Comparison of ENCODE assay signal across 1 cellular context in genomic region chr12:79549531-79550271, GRCh38.
TF ChIP-seq lines count a peak whose summit lies in the region.

No MANE protein-coding gene starts in this region.

TF ChIP-seq in GM23338, 12 proteins besides CTCF, POLR2A, EP300 and RAD21 (continued from another document):
- TF ChIP-seq ZNF462 (CRISPR knock-in tag; IDR thresholded peaks at IDR 0.05) = no peak
